ENCODE assay signal across 1 cellular context in genomic region chr1:41727749-41728115, GRCh38.
TF ChIP-seq lines count a peak whose summit lies in the region.

No MANE protein-coding gene starts in this region.

TF ChIP-seq in SK-N-SH treated with all-trans-retinoic acid at 6 μM for 48 hours, 23 proteins besides CTCF, POLR2A, EP300 and RAD21 (continued from another document):
- TF ChIP-seq PPARA (CRISPR knock-in tag; IDR thresholded peaks at IDR 0.05; ENCODE audit: borderline replicate concordance) (no peak), ARNTL (CRISPR knock-in tag; IDR thresholded peaks at IDR 0.05; ENCODE audit: borderline replicate concordance, low read depth) (no peak), GLIS3 (CRISPR knock-in tag; IDR thresholded peaks at IDR 0.05) (no peak)
- TF ChIP-seq, protein P1, sequence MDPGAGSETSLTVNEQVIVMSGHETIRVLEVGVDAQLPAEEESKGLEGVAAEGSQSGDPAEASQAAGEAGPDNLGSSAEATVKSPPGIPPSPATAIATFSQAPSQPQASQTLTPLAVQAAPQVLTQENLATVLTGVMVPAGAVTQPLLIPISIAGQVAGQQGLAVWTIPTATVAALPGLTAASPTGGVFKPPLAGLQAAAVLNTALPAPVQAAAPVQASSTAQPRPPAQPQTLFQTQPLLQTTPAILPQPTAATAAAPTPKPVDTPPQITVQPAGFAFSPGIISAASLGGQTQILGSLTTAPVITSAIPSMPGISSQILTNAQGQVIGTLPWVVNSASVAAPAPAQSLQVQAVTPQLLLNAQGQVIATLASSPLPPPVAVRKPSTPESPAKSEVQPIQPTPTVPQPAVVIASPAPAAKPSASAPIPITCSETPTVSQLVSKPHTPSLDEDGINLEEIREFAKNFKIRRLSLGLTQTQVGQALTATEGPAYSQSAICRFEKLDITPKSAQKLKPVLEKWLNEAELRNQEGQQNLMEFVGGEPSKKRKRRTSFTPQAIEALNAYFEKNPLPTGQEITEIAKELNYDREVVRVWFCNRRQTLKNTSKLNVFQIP (CRISPR knock-in tag; IDR thresholded peaks at IDR 0.05; ENCODE audit: borderline replicate concordance, low read depth) = no peak
